ENCODE assay signal across 8 cellular contexts in genomic region chr21:40143822-40144525, GRCh38.
DNase-seq lines count a peak whose midpoint lies in the region; FAIRE-seq and TF ChIP-seq lines count a peak whose summit lies in the region.

No MANE protein-coding gene starts in this region.

- H3K4me3 ChIP-seq in MM.1S (ENCODE audit: low read length) (no peak overlapping the region), tibial artery (no peak overlapping the region)

- intact Hi-C loops in tibial artery (cut with DNase I; ENCODE audit: low total_unique reads) = loop anchor here (5.0 to 10.0 kb wide), 2 partner anchors 241 to 923 kb away; no protein-coding TSS in a partner anchor

- H3K9me2 ChIP-seq in MM.1S (replicated peaks; ENCODE audit: insufficient read depth, low read length) = no peaks in the 10 kb centered on the region

- H3K27ac ChIP-seq in MM.1S (ENCODE audit: low read length) (no peak overlapping the region), tibial artery (no peak overlapping the region)

- no peak overlapping the region for H2AFZ ChIP-seq in MM.1S (ENCODE audit: low read length)

- H3K4me1 ChIP-seq in MM.1S (ENCODE audit: low read length) (peaks cover 15% of the 10 kb centered on the region), tibial artery (no peaks in the 10 kb centered on the region)

- no peak overlapping the region for H3K4me2 ChIP-seq in MM.1S (ENCODE audit: low read depth, low read length)

- H4K20me1 ChIP-seq in MM.1S (ENCODE audit: insufficient read depth, low read length) = no peaks in the 10 kb centered on the region

- TF ChIP-seq CTCF in MM.1S (IDR thresholded peaks at IDR 0.05; ENCODE audit: low read length) (peak; percentile 94), tibial artery (IDR thresholded peaks at IDR 0.05) (peak; percentile 58 to 67)

- peaks cover 10% of the 10 kb centered on the region; the same call in 1 of the 2 replicates for H3F3A ChIP-seq in MM.1S (ENCODE audit: insufficient read depth, low read length)

- DNase-seq in NCI-H524 (lab: John Stamatoyannopoulos, UW) = peak; percentile 13 to 54
- no peak for DNase-seq in NCI-H524 treated with DMSO at 0.1 percent for 48 hours (lab: John Stamatoyannopoulos, UW)
- peak; percentile 74 for DNase-seq in MM.1S
- DNase-seq in dermis microvascular lymphatic vessel endothelial cell (ENCODE audit: low read depth in 2 of 2) = peak; percentile 3 to 40
- DNase-seq in middle frontal gyrus (ENCODE audit: extremely low spot score, low spot score) = peak; percentile 76
- DNase-seq in tibial artery = no peak
- DNase-seq in GM19240 (ENCODE audit: insufficient read length, low spot score) = no peak

- no peak overlapping the region for H3K9ac ChIP-seq in MM.1S (ENCODE audit: low read length)

- FAIRE-seq in TTC549 (lab: Jason Lieb, UNC) = peak; percentile 48

- H3K79me2 ChIP-seq in MM.1S (ENCODE audit: low read length) = no peaks in the 10 kb centered on the region

- H3K9me3 ChIP-seq in MM.1S (replicated peaks; ENCODE audit: insufficient read depth, low read length) (no peaks in the 10 kb centered on the region), tibial artery (no peaks in the 10 kb centered on the region)

- H3K36me3 ChIP-seq in MM.1S (replicated peaks; ENCODE audit: insufficient read depth, low read length) = no peaks in the 10 kb centered on the region
- H3K36me3 ChIP-seq in tibial artery = no peaks in the 10 kb centered on the region

- no peaks in the 10 kb centered on the region for H3K27me3 ChIP-seq in MM.1S (replicated peaks; ENCODE audit: insufficient read depth, low read length)
- H3K27me3 ChIP-seq in tibial artery = peaks cover 0 to 10% of the 10 kb centered on the region in 2 donors

Comparison
In these comparisons a context has a peak if more than half of its experiments do, and no peak if none do; other contexts are left out.
1. DNase-seq: peak in NCI-H524 (2 of 2), MM.1S (single experiment), dermis microvascular lymphatic vessel endothelial cell (2 of 2) and middle frontal gyrus (single experiment); none in NCI-H524 treated with DMSO at 0.1 percent for 48 hours (single experiment), tibial artery (0 of 2) and GM19240 (single experiment).